ENCODE assay signal across 1 cellular context in genomic region chr5:132293992-132294727, GRCh38.
A peak's percentile ranks its signal among the peaks of the same experiment; 100 is the strongest.
TF ChIP-seq lines count a peak whose summit lies in the region.

TSS of gene SLC22A4 (plus strand) at chr5:132294394. CDS start at chr5:132294617, 223 bp downstream.

TF ChIP-seq in HepG2, 621 proteins besides CTCF, POLR2A, EP300 and RAD21 (continued from another document and continues in another):
- TF ChIP-seq MAZ (IDR thresholded peaks at IDR 0.05; ENCODE audit: borderline replicate concordance, low read depth, low read length) (0 out of 2 replicates have a peak, but pooled peaks have one; percentile 28), MAZ (CRISPR knock-in tag; IDR thresholded peaks at IDR 0.05; ENCODE audit: low read depth) (peak; percentile 74), NCOA2 (CRISPR knock-in tag; IDR thresholded peaks at IDR 0.05) (no peak; the same call in 1 of the 2 replicates), MLLT10 (CRISPR knock-in tag; IDR thresholded peaks at IDR 0.05) (no peak), RORA (CRISPR knock-in tag; IDR thresholded peaks at IDR 0.05) (no peak), PITX1 (CRISPR knock-in tag; IDR thresholded peaks at IDR 0.05) (no peak), HNRNPLL (IDR thresholded peaks at IDR 0.05; ENCODE audit: low read depth, low read length, poor library complexity, severe bottlenecking) (peak; percentile 35), DZIP1 (CRISPR knock-in tag; IDR thresholded peaks at IDR 0.05) (no peak), PRDM4 (CRISPR knock-in tag; IDR thresholded peaks at IDR 0.05; ENCODE audit: borderline replicate concordance) (no peak), ZNF12 (CRISPR knock-in tag; IDR thresholded peaks at IDR 0.05) (no peak), TFE3 (CRISPR knock-in tag; IDR thresholded peaks at IDR 0.05) (peak; percentile 68; the same call in 1 of the 2 replicates), ZFP91 (CRISPR knock-in tag; IDR thresholded peaks at IDR 0.05; ENCODE audit: borderline replicate concordance) (no peak; the same call in 1 of the 2 replicates), HDAC2 (CRISPR knock-in tag; IDR thresholded peaks at IDR 0.05) (0 out of 2 replicates have a peak, but pooled peaks have one; percentile 13), FUBP1 (CRISPR knock-in tag; IDR thresholded peaks at IDR 0.05; ENCODE audit: borderline replicate concordance) (no peak), ATF3 (CRISPR knock-in tag; IDR thresholded peaks at IDR 0.05) (peak; percentile 54; the same call in 1 of the 2 replicates), ZBTB43 (CRISPR knock-in tag; conservative IDR thresholded peaks at IDR 0.05) (peak; percentile 65), TBX3 (IDR thresholded peaks at IDR 0.05; ENCODE audit: borderline replicate concordance) (no peak), ZNF3 (CRISPR knock-in tag; IDR thresholded peaks at IDR 0.05) (no peak), ZNF687 (CRISPR knock-in tag; IDR thresholded peaks at IDR 0.05) (peak; percentile 90), ZNF354B (CRISPR knock-in tag; IDR thresholded peaks at IDR 0.05) (no peak), ZNF614 (CRISPR knock-in tag; IDR thresholded peaks at IDR 0.05; ENCODE audit: borderline replicate concordance) (0 out of 2 replicates have a peak, but pooled peaks have one; percentile 10), FOXA1 (IDR thresholded peaks at IDR 0.05) (no peak), FOXA1 (CRISPR knock-in tag; IDR thresholded peaks at IDR 0.05) (peak; percentile 53; the same call in 1 of the 2 replicates), HNF1A (IDR thresholded peaks at IDR 0.05; ENCODE audit: low read depth) (no peak), HNF1A (CRISPR knock-in tag; IDR thresholded peaks at IDR 0.05; ENCODE audit: borderline replicate concordance) (no peak; the same call in 1 of the 2 replicates), ZNF362 (CRISPR knock-in tag; IDR thresholded peaks at IDR 0.05; ENCODE audit: borderline replicate concordance) (no peak), ZNF878 (CRISPR knock-in tag; IDR thresholded peaks at IDR 0.05) (peak; percentile 88; the same call in 1 of the 2 replicates), MXD4 (CRISPR knock-in tag; IDR thresholded peaks at IDR 0.05) (0 out of 2 replicates have a peak, but pooled peaks have one; percentile 81), ZNF724P (CRISPR knock-in tag; IDR thresholded peaks at IDR 0.05; ENCODE audit: borderline replicate concordance) (0 out of 2 replicates have a peak, but pooled peaks have one; percentile 15), NFIC (IDR thresholded peaks at IDR 0.05; ENCODE audit: low read length) (no peak; the same call in 1 of the 2 replicates), RBM22 (optimal IDR thresholded peaks at IDR 0.05; ENCODE audit: low read length) (no peak), GABPB1 (CRISPR knock-in tag; IDR thresholded peaks at IDR 0.05) (peak; percentile 71), MEIS2 (CRISPR knock-in tag; IDR thresholded peaks at IDR 0.05) (peak; percentile 87), PCBP1 (IDR thresholded peaks at IDR 0.05; ENCODE audit: borderline replicate concordance, low read depth, low read length) (no peak), GATAD1 (CRISPR knock-in tag; IDR thresholded peaks at IDR 0.05) (peak; percentile 59; the same call in 1 of the 2 replicates), ZNF207 (IDR thresholded peaks at IDR 0.05; ENCODE audit: borderline replicate concordance) (no peak)
